Comparison of ENCODE assay signal across 9 cellular contexts in genomic region chr2:113848758-113849460, GRCh38.
DNase-seq lines count a peak whose midpoint lies in the region; ATAC-seq and TF ChIP-seq lines count a peak whose summit lies in the region.
"Had no signal": no experiment of that assay in that cellular context is flagged by ENCODE, and none has a peak within 500 bp of the region (broad histone marks: within the 10 kb centered on the region; RNA-seq: fewer than 3 reads in every experiment).

No MANE protein-coding gene starts in this region.

- no peaks in the 10 kb centered on the region for H3K27me3 ChIP-seq in OCI-LY1 (ENCODE audit: insufficient read depth, low read length)

- ATAC-seq in GM21447 (IDR thresholded peaks at IDR 0.05; ENCODE audit: unreplicated experiment) (peak; percentile 56), GM19328 (IDR thresholded peaks at IDR 0.05; ENCODE audit: unreplicated experiment) (no peak)
- no peak for ATAC-seq in effector memory CD8-positive, alpha-beta T cell (replicated peaks)

- peak overlapping the region; percentile 44 for H3K27ac ChIP-seq in OCI-LY1 (ENCODE audit: low read depth, low read length, poor library complexity, severe bottlenecking)

- H3K79me2 ChIP-seq in OCI-LY1 (ENCODE audit: insufficient read depth, low read length), result no peaks in the 10 kb centered on the region

- no peaks in the 10 kb centered on the region for H4K20me1 ChIP-seq in OCI-LY1 (ENCODE audit: insufficient read depth, low read length)

- H3K27me3 Mint-ChIP-seq in effector memory CD8-positive, alpha-beta T cell, result no peaks in the 10 kb centered on the region

- H3K36me3 ChIP-seq in OCI-LY1 (ENCODE audit: insufficient read depth, low read length), result peaks cover 4% of the 10 kb centered on the region; the same call in 1 of the 2 replicates

- TF ChIP-seq CTCF in OCI-LY1 (IDR thresholded peaks at IDR 0.05; ENCODE audit: low read length), result no peak

- H3K4me3 ChIP-seq in OCI-LY1 (ENCODE audit: low read depth, low read length, poor library complexity, severe bottlenecking), result no peak overlapping the region

- H3K9me2 ChIP-seq in OCI-LY1 (ENCODE audit: low read depth, low read length), result no peaks in the 10 kb centered on the region

- H3K4me2 ChIP-seq in OCI-LY1 (ENCODE audit: low read length), result 0 out of 2 replicates have a peak overlapping the region, but pooled peaks have one; percentile 7

- H3K36me3 Mint-ChIP-seq in effector memory CD8-positive, alpha-beta T cell (ENCODE audit: insufficient read depth), result no peaks in the 10 kb centered on the region

- DNase-seq in EL (peak; percentile 25), glomerular visceral epithelial cell (ENCODE audit: extremely low spot score) (peak; percentile 60), NCI-H2107 (lab: John Stamatoyannopoulos, UW) (no peak), MV-4-11 (lab: John Stamatoyannopoulos, UW) (no peak)
- no peak for DNase-seq in effector memory CD8-positive, alpha-beta T cell
- DNase-seq: NCI-H187 treated with DMSO at 0.1 percent for 48 hours had no signal

- peaks cover 25% of the 10 kb centered on the region for H3K4me1 ChIP-seq in OCI-LY1 (ENCODE audit: insufficient read depth, low read length, severe bottlenecking)

- H3K9ac ChIP-seq in OCI-LY1 (ENCODE audit: low read length), result no peak overlapping the region

- H3K9me3 Mint-ChIP-seq in effector memory CD8-positive, alpha-beta T cell, result no peaks in the 10 kb centered on the region

- H2AFZ ChIP-seq in OCI-LY1 (ENCODE audit: low read length), result peak overlapping the region; percentile 59; the same call in 1 of the 2 replicates

- H3K4me3 Mint-ChIP-seq in effector memory CD8-positive, alpha-beta T cell, result no peak overlapping the region

- peaks cover 8% of the 10 kb centered on the region; the same call in 1 of the 2 replicates for H3K9me3 ChIP-seq in OCI-LY1 (ENCODE audit: low read length)

- H3K4me1 Mint-ChIP-seq in effector memory CD8-positive, alpha-beta T cell (ENCODE audit: low read depth in 2 of 2), result no peaks in the 10 kb centered on the region

- H3K27ac Mint-ChIP-seq in effector memory CD8-positive, alpha-beta T cell, result peak overlapping the region in 1 of 2 donors; percentile 60

- H3F3A ChIP-seq in OCI-LY1 (ENCODE audit: insufficient read depth, low read length), result no peaks in the 10 kb centered on the region

Comparison
In these comparisons a context has a peak if more than half of its experiments do, and no peak if none do; other contexts are left out.
1. DNase-seq: peak in EL (single experiment) and glomerular visceral epithelial cell (single experiment); none in effector memory CD8-positive, alpha-beta T cell (0 of 3), NCI-H2107 (single experiment) and MV-4-11 (single experiment).